ENCODE assay signal across 18 cellular contexts in the genomic region with DNA sequence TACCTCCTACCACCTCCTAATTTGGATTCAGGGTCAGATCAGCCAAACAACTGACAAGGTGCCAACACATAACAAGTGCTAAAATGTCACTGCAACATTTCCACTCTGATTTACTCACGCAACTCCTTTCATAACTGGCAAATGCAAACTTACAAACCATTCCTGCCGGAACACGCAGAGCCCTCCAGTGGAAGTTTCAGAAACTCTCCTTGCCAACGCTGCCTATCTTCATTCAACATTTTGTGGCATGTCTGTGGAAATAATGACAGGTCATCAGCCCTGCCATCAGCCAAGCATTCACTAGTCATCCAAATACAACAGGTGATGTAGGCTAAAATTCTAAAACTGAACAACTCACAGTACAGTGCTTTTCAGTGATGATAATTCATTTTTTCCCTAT. TPM values are rescaled to one million over a fixed set of nuclear protein-coding genes. Genes with fewer than 3 reads are reported as not detected.
DNase-seq lines count a peak whose midpoint lies in the region; ATAC-seq and TF ChIP-seq lines count a peak whose summit lies in the region.
"Had no signal": no experiment of that assay in that cellular context is flagged by ENCODE, and none has a peak within 500 bp of the region (broad histone marks: within the 10 kb centered on the region; RNA-seq: fewer than 3 reads in every experiment).

No MANE protein-coding gene starts in this region.

- peaks cover 6% of the 10 kb centered on the region for H3K9me3 ChIP-seq in left ventricle myocardium inferior (replicated peaks)
- H3K9me3 ChIP-seq: gastrocnemius medialis, ovary, vagina had no signal

- H3K27me3 ChIP-seq in left ventricle myocardium inferior (ENCODE audit: low read depth) = no peaks in the 10 kb centered on the region
- H3K27me3 ChIP-seq: gastrocnemius medialis, left lung, ovary, vagina had no signal

- TF ChIP-seq CTCF in left ventricle myocardium inferior (IDR thresholded peaks at IDR 0.05; ENCODE audit: borderline replicate concordance) = peak; percentile 37
- peak; percentile 40 for TF ChIP-seq CTCF in epithelial cell of proximal tubule (conservative IDR thresholded peaks at IDR 0.05; ENCODE audit: low read depth, low read length)

- DNase-seq in left ventricle myocardium inferior (no peak), cardiac septum (ENCODE audit: low spot score) (no peak), OCI-M1 (lab: John Stamatoyannopoulos, UW) (peak; percentile 3), epithelial cell of proximal tubule (ENCODE audit: low read depth) (no peak), UCSD-AML1 (lab: John Stamatoyannopoulos, UW; ENCODE audit: unreplicated experiment) (no peak)
- DNase-seq: activated CD4-positive, alpha-beta T cell treated with anti-CD3 and anti-CD28 coated beads, Interleukin-2, amount 50 U/mL, for 48 hours; activated T-cell treated with anti-CD3 and anti-CD28 coated beads, Interleukin-2, amount 50 U/mL, for 1 hour; cortex of kidney; gastrocnemius medialis; left lung; NCI-H1436 treated with DMSO at 0.1 percent for 48 hours; NCI-H226; ovary had no signal

- no peaks in the 10 kb centered on the region for H3K4me1 ChIP-seq in left ventricle myocardium inferior
- H3K4me1 ChIP-seq: gastrocnemius medialis, left lung, vagina had no signal

- H3K36me3 ChIP-seq in left ventricle myocardium inferior = no peaks in the 10 kb centered on the region
- H3K36me3 ChIP-seq: gastrocnemius medialis, left lung, ovary, vagina had no signal

- no peak overlapping the region for H3K27ac ChIP-seq in left ventricle myocardium inferior (replicated peaks)
- H3K27ac ChIP-seq: gastrocnemius medialis, KMS-11, left lung, ovary, vagina had no signal

- intact Hi-C loops in left ventricle myocardium inferior (cut with micrococcal nuclease) = no loop called here
- intact Hi-C loops in cardiac septum (cut with DNase I) = no loop called here

- H3K4me3 ChIP-seq in left ventricle myocardium inferior = no peak overlapping the region
- H3K4me3 ChIP-seq in epithelial cell of proximal tubule (ENCODE audit: low read depth, low read length) = no peak overlapping the region
- H3K4me3 ChIP-seq: gastrocnemius medialis, left lung, ovary, vagina had no signal

- ATAC-seq in HG02970 (IDR thresholded peaks at IDR 0.05; ENCODE audit: low FRiP score, unreplicated experiment) = no peak
- no peak for ATAC-seq in GM21526 (IDR thresholded peaks at IDR 0.05; ENCODE audit: low FRiP score, unreplicated experiment)
- ATAC-seq in HG02938 (IDR thresholded peaks at IDR 0.05; ENCODE audit: unreplicated experiment) = no peak
- ATAC-seq: gastrocnemius medialis, left lung had no signal

RNA-seq across cellular contexts. Expression of a gene that starts 37.7 kb away (rescaled TPM):
- total RNA-seq in left ventricle myocardium inferior (not detected), cardiac septum (not detected), epithelial cell of proximal tubule (not detected in 2 replicates)
- total RNA-seq: gastrocnemius medialis, vagina had no signal

RNA-seq across cellular contexts. Expression of a gene that starts 50.2 kb away (rescaled TPM):
- total RNA-seq in left ventricle myocardium inferior = 0.11 TPM
- total RNA-seq in cardiac septum = not detected
- 1.6 TPM in 1 of 2 replicates, not detected in the other for total RNA-seq in epithelial cell of proximal tubule
- total RNA-seq: vagina had no signal
